Comparison of ENCODE assay signal across 20 cellular contexts in the genomic region with DNA sequence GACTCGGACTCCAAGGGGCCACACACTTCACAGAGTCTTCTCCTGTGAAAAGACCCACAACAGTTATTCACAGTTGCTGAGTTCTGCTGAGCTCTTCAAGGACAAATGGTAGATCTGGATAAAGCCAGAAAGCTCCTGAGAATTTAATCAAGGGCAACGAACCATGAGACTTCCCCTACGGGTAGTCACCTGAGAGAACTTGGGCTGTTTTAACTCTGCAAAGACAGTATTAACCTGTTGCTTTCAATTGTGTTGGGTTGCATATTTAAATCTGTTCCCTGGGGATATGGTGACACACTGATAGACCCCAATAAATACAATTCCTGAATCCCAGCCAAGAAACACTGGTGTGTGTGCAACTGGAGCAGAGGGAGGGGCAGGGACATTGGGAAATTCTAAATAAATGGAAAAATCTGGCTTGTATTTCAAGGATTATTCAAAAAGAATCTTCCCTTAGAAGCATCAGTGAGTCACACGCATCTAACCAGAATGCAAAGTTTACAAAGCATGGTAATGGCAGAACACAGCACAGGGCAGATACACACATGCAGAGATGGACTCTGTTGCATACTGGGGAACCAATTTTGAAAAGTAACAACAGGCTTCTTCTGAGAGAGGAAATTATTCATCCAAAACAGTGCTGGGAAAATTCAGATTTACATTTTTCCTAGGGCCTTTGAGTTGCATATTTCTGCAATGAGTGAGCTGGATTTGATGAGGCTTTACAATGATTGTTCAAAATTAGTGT. TPM values are rescaled to one million over a fixed set of nuclear protein-coding genes. Genes with fewer than 3 reads are reported as not detected.
DNase-seq lines count a peak whose midpoint lies in the region; ATAC-seq and TF ChIP-seq lines count a peak whose summit lies in the region.
"Had no signal": no experiment of that assay in that cellular context is flagged by ENCODE, and none has a peak within 500 bp of the region (broad histone marks: within the 10 kb centered on the region; RNA-seq: fewer than 3 reads in every experiment).

No MANE protein-coding gene starts in this region.

- no peak for TF ChIP-seq POLR2A in tibial nerve (IDR thresholded peaks at IDR 0.05)

- no peaks in the 10 kb centered on the region for H3K27me3 ChIP-seq in BJ (ENCODE audit: control insufficient read depth, insufficient read depth, low read length)
- H3K27me3 ChIP-seq in tibial nerve: no peaks in the 10 kb centered on the region
- H3K27me3 ChIP-seq: colonic mucosa had no signal

- no peaks in the 10 kb centered on the region for H3K9me3 ChIP-seq in tibial nerve
- H3K9me3 ChIP-seq: colonic mucosa had no signal

- WGBS in tibial nerve, 2 donors: 70 to 73% methylated on average over 4 of the region's 4 CpGs

- ATAC-seq in activated CD4-positive, CD25-positive, alpha-beta regulatory T cell treated with anti-CD3 and anti-CD28 coated beads, Interleukin-2, amount 50 U/mL, for 24 hours: no peak
- ATAC-seq: GM12878, left ventricle myocardium superior had no signal

- no peak overlapping the region for H3K4me3 ChIP-seq in BJ (ENCODE audit: low read depth, low read length)
- H3K4me3 ChIP-seq in choroid plexus epithelial cell (ENCODE audit: low read depth, low read length): no peak overlapping the region
- H3K4me3 ChIP-seq in tibial nerve: no peak overlapping the region
- H3K4me3 ChIP-seq: colonic mucosa, GM12878 had no signal

- H3K36me3 ChIP-seq in BJ (ENCODE audit: control insufficient read depth, insufficient read depth, low read length) (no peaks in the 10 kb centered on the region), tibial nerve (no peaks in the 10 kb centered on the region)
- H3K36me3 ChIP-seq: colonic mucosa had no signal

- TF ChIP-seq EP300 in tibial nerve (IDR thresholded peaks at IDR 0.05): no peak

- peaks cover 0 to 10% (median 3%) of the 10 kb centered on the region in 4 donors for H3K4me1 ChIP-seq in tibial nerve
- H3K4me1 ChIP-seq: colonic mucosa had no signal

- CTCF ChIA-PET in BJ (lab: Yijun Ruan, JAX): interaction anchor here (0.9 to 1.2 kb wide), 2 partner anchors 93 to 704 kb away, joined by 3 read pairs; no protein-coding TSS in a partner anchor

- POLR2A ChIA-PET in BJ (lab: Charles Lee): no interaction called here

- no peak overlapping the region for H3K27ac ChIP-seq in tibial nerve
- H3K27ac ChIP-seq: colonic mucosa, HL-60 had no signal

- DNase-seq in BJ (ENCODE audit: low read depth) (peak; percentile 72), HT1080 (ENCODE audit: low read depth) (peak; percentile 74), choroid plexus epithelial cell (ENCODE audit: low read depth) (peak; percentile 28), left kidney (ENCODE audit: low read depth, low spot score) (peak; percentile 61), DMS114 treated with DMSO at 0.1 percent for 48 hours (lab: John Stamatoyannopoulos, UW; ENCODE audit: unreplicated experiment) (no peak), tibial nerve (ENCODE audit: low spot score in 2 of 2) (no peak)
- DNase-seq in stimulated activated CD4-positive, alpha-beta T cell treated with anti-CD3 and anti-CD28 coated beads, Interleukin-1b, Interleukin-23, amount 100 ng/mL, for 48 hours: no peak
- DNase-seq: activated naive CD4-positive, alpha-beta T cell treated with Interleukin-2 at 50 U/mL for 16 hours; Calu3; colonic mucosa; left ventricle myocardium superior; MM.1S; NCI-H446 treated with DMSO at 0.1 percent for 48 hours; nephron progenitor cell had no signal

- TF ChIP-seq CTCF in BJ (IDR thresholded peaks at IDR 0.05; ENCODE audit: insufficient read depth, low read depth, low read length) (no peak), choroid plexus epithelial cell (conservative IDR thresholded peaks at IDR 0.05; ENCODE audit: low read depth, low read length) (no peak), tibial nerve (IDR thresholded peaks at IDR 0.05) (no peak)

RNA-seq across cellular contexts. Expression of gene KCNJ1, which starts 4.0 kb away (rescaled TPM):
- not detected in 2 replicates for polyA plus RNA-seq in BJ (2011; rRNA removed)
- polyA minus RNA-seq in BJ (2011; rRNA and poly(A)+ RNA removed): not detected in 2 replicates
- not detected in 2 replicates for total RNA-seq in HT1080 (2014; rRNA removed; shearing (Covaris generic))
- not detected in 2 replicates for polyA plus RNA-seq in HT1080 (2015; cell fraction: cytosol; rRNA removed)
- not detected in 2 replicates for polyA plus RNA-seq in HT1080 (2015; cell fraction: nucleus; rRNA removed)
- total RNA-seq in tibial nerve: not detected
- total RNA-seq: activated CD8-positive, alpha-beta memory T cell treated with anti-CD3 and anti-CD28 coated beads for 36 hours; Calu3; colonic mucosa; glomerular endothelial cell; GM12878; skeletal muscle tissue had no signal
- polyA plus RNA-seq: GM12878 had no signal

RNA-seq across cellular contexts. Expression of gene KCNJ5, which starts 28.1 kb away (rescaled TPM):
- not detected in 2 replicates for polyA plus RNA-seq in BJ (2011; rRNA removed)
- polyA minus RNA-seq in BJ (2011; rRNA and poly(A)+ RNA removed): not detected in 2 replicates
- not detected in 2 replicates for total RNA-seq in HT1080 (2014; rRNA removed; shearing (Covaris generic))
- polyA plus RNA-seq in HT1080 (2015; cell fraction: cytosol; rRNA removed): not detected in 2 replicates
- not detected in 2 replicates for polyA plus RNA-seq in HT1080 (2015; cell fraction: nucleus; rRNA removed)
- total RNA-seq in tibial nerve: 1 to 10 TPM in 2 of 4 donors, under 1 TPM in 2; 0.30 to 1.2 (median 0.76) TPM
- total RNA-seq: activated CD8-positive, alpha-beta memory T cell treated with anti-CD3 and anti-CD28 coated beads for 36 hours; Calu3; GM12878 had no signal

Comparison
In these comparisons a context has a peak if more than half of its experiments do, and no peak if none do; other contexts are left out.
1. DNase-seq: peak in BJ (single experiment), HT1080 (single experiment), choroid plexus epithelial cell (single experiment) and left kidney (single experiment); none in DMS114 treated with DMSO at 0.1 percent for 48 hours (single experiment), stimulated activated CD4-positive, alpha-beta T cell treated with anti-CD3 and anti-CD28 coated beads, Interleukin-1b, Interleukin-23, amount 100 ng/mL, for 48 hours (single experiment) and tibial nerve (0 of 2).